9 cellular contexts compared by ENCODE assay signal in the genomic region with DNA sequence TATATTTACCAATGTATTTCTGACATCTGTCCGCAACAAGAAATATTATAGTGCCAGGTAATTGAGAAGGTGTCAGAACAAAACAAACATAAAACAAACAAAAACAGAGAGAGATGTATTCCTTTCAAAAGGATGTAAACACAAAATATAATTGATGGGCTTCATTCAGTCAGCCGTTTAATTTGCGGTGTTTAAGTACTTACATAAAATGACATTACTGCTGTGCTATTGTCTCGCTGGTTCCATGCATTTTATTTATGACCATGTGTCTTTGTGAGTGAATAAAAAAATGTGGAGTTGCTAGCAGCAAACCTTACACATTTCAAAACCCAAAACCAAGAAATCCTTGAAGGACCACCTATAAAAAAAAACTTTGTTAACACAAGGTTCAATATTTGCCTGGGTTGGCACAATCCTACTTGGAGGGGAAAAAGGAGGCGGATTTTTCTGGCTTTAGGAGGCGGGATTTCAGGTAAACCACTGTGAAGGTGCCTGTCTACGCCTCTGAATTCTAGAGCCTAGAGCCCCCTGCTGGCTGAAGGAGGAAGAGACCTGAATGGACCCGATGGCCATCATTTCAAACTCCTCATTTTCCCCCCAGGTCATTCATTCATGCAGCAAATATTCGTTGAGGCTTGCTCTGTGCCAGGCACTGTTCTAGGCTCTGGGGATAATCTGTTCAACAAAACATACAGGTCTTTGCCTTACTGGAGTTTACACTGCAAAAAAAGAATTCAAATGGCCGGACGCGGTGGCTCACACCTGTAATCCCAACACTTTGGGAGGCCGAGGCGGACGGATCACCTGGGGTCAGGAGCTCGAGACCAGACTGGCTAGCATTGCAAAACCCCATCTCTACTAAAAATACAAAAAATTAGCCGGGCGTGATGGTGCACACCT.
A peak's percentile ranks its signal among the peaks of the same experiment; 100 is the strongest.
DNase-seq lines count a peak whose midpoint lies in the region; ATAC-seq and TF ChIP-seq lines count a peak whose summit lies in the region.
"Had no signal": no experiment of that assay in that cellular context is flagged by ENCODE, and none has a peak within 500 bp of the region (broad histone marks: within the 10 kb centered on the region; RNA-seq: fewer than 3 reads in every experiment).

No MANE protein-coding gene starts in this region.

- intact Hi-C loops in mammary epithelial cell (cut with micrococcal nuclease) (loop anchor here (1.0 to 10.0 kb wide), 5 partner anchors 65 to 603 kb away; no protein-coding TSS in a partner anchor), left lung (cut with DNase I) (loop anchor here in 1 of 2 donors (5.0 kb wide), 1 partner anchor 164 kb away; no protein-coding TSS in a partner anchor)

- H3K56ac ChIP-seq in H9 (ENCODE audit: insufficient read length, low read depth, low read length), result no peak overlapping the region

- H3K36me3 Mint-ChIP-seq in CD8-positive, alpha-beta memory T cell, result no peaks in the 10 kb centered on the region
- H3K36me3 Mint-ChIP-seq in H9 (ENCODE audit: insufficient read depth in 1 of 3, low read depth in 3 of 3), result no peaks in the 10 kb centered on the region
- H3K36me3 Mint-ChIP-seq: IgD-negative memory B cell had no signal

- H3K23me2 ChIP-seq in H9 (ENCODE audit: insufficient read length, low read depth, low read length, poor library complexity, severe bottlenecking), result no peaks in the 10 kb centered on the region

- in situ Hi-C loops in mammary epithelial cell (cut with MboI; ENCODE audit: low sequenced_read_pairs in 2 of 2), result loop anchor here in 1 of 2 donors (25.0 kb wide), 1 partner anchor 601 kb away; no protein-coding TSS in a partner anchor

- POLR2A ChIA-PET in CD8-positive, alpha-beta memory T cell (lab: Charles Lee), result interaction anchor here (0.7 kb wide), 1 partner anchor 169 kb away, joined by 8 read pairs; no protein-coding TSS in a partner anchor

- TF ChIP-seq CTCF in H9 (conservative IDR thresholded peaks at IDR 0.05) (peak; percentile 82), WERI-Rb-1 (IDR thresholded peaks at IDR 0.05; ENCODE audit: low read depth, low read length) (peak; percentile 75), mammary epithelial cell (conservative IDR thresholded peaks at IDR 0.05 in 1 of 2, IDR thresholded peaks at IDR 0.05 in 1 of 2; ENCODE audit: extremely low read depth in 1 of 2, insufficient read depth in 1 of 2, low read depth in 1 of 2, low read length in 2 of 2) (peak; percentile 85 to 92), left lung (IDR thresholded peaks at IDR 0.05) (peak; percentile 74 to 79)

- no peak overlapping the region for H2AFZ ChIP-seq in H9 (ENCODE audit: low read length)
- H2AFZ ChIP-seq in mammary epithelial cell (ENCODE audit: low read depth, low read length), result no peak overlapping the region

- no peak overlapping the region for H2BK12ac ChIP-seq in H9 (ENCODE audit: insufficient read length, low read depth, low read length)

- H3K27me3 Mint-ChIP-seq in CD8-positive, alpha-beta memory T cell, result peaks cover 10 to 55% of the 10 kb centered on the region in 2 donors
- peaks cover 3% of the 10 kb centered on the region; the same call in 1 of the 2 replicates for H3K27me3 Mint-ChIP-seq in H9 (ENCODE audit: low read depth)

- BruUV-seq in mammary epithelial cell (replicated peaks; lab: Mats Ljungman, UMichigan), result no TSS peak

- H3K4me3 ChIP-seq in CD8-positive, alpha-beta memory T cell (ENCODE audit: low read length), result no peak overlapping the region
- H3K4me3 ChIP-seq in WERI-Rb-1 (ENCODE audit: low read depth, low read length), result no peak overlapping the region
- no peak overlapping the region for H3K4me3 ChIP-seq in mammary epithelial cell (replicated peaks in 1 of 3; ENCODE audit: insufficient read depth in 1 of 3, low read depth in 2 of 3, low read length in 3 of 3)
- no peak overlapping the region for H3K4me3 ChIP-seq in left lung

- H3K14ac ChIP-seq in H9 (ENCODE audit: insufficient read depth, low read length), result no peak overlapping the region

- peaks cover 2 to 8% (median 5%) of the 10 kb centered on the region in 3 donors for H3K4me1 Mint-ChIP-seq in CD8-positive, alpha-beta memory T cell
- peaks cover 7 to 9% of the 10 kb centered on the region in 2 experiments for H3K4me1 Mint-ChIP-seq in H9

- WGBS in H9 (ENCODE audit: extremely low coverage, insufficient read length, low lambda C conversion rate), result no CpG with 5 or more reads among the region's 18 CpGs
- WGBS in mammary epithelial cell (ENCODE audit: low coverage, missing lambda C conversion rate), result 37% methylated on average over 14 of the region's 18 CpGs

- no peaks in the 10 kb centered on the region for H3K36me3 ChIP-seq in CD8-positive, alpha-beta memory T cell (ENCODE audit: insufficient read depth, low read length)
- H3K36me3 ChIP-seq in WERI-Rb-1 (no peaks in the 10 kb centered on the region), mammary epithelial cell (ENCODE audit: insufficient read depth, low read length) (no peaks in the 10 kb centered on the region), left lung (no peaks in the 10 kb centered on the region)

- no peak overlapping the region for H3K27ac ChIP-seq in CD8-positive, alpha-beta memory T cell (ENCODE audit: low read depth, low read length)
- H3K27ac ChIP-seq in H9 (ENCODE audit: insufficient read length, low read depth, low read length) (no peak overlapping the region), WERI-Rb-1 (no peak overlapping the region), mammary epithelial cell (ENCODE audit: insufficient read depth, low read depth, low read length) (no peak overlapping the region), left lung (no peak overlapping the region)

- H3K9ac ChIP-seq in H9 (ENCODE audit: extremely low read depth, insufficient read length, low read length), result no peak overlapping the region
- no peak overlapping the region for H3K9ac ChIP-seq in mammary epithelial cell (ENCODE audit: insufficient read depth, low read length)

- no peak overlapping the region for H3T11ph ChIP-seq in H9 (ENCODE audit: low read length)

- peak; percentile 53 to 80 (median 60) for DNase-seq in CD8-positive, alpha-beta memory T cell
- DNase-seq in H9 (peak; percentile 82), NCI-H2107 treated with DMSO at 0.1 percent for 48 hours (lab: John Stamatoyannopoulos, UW; ENCODE audit: unreplicated experiment) (peak; percentile 97), WERI-Rb-1 (peak; percentile 84), mammary epithelial cell (peak; percentile 56), left lung (peak in 1 of 2 donors; percentile 56), mesenteric fat pad (ENCODE audit: low spot score) (no peak)
- DNase-seq in stimulated activated CD8-positive, alpha-beta memory T cell treated with anti-CD3 and anti-CD28 coated beads, Interleukin-15, amount 100 ng/mL, for 1 hour (ENCODE audit: low read depth), result peak; percentile 62

- ATAC-seq in left lung, result peak; percentile 94

- no peaks in the 10 kb centered on the region for H3K27me3 ChIP-seq in CD8-positive, alpha-beta memory T cell (ENCODE audit: insufficient read depth, low read length, poor library complexity, severe bottlenecking)
- H3K27me3 ChIP-seq in H9 (ENCODE audit: insufficient read depth, low read length), result no peaks in the 10 kb centered on the region
- no peaks in the 10 kb centered on the region for H3K27me3 ChIP-seq in WERI-Rb-1 (ENCODE audit: insufficient read depth, low read depth, severe bottlenecking)
- no peaks in the 10 kb centered on the region for H3K27me3 ChIP-seq in mammary epithelial cell (ENCODE audit: insufficient read depth, low read length)
- peaks cover 0 to 2% of the 10 kb centered on the region in 2 donors for H3K27me3 ChIP-seq in left lung

- H4K5ac ChIP-seq in H9 (ENCODE audit: insufficient read length, low read depth, low read length), result no peak overlapping the region

- H2BK5ac ChIP-seq in H9 (ENCODE audit: insufficient read length, low read length), result no peak overlapping the region

- no peaks in the 10 kb centered on the region for H3K79me1 ChIP-seq in H9 (ENCODE audit: insufficient read depth, low read depth, low read length, poor library complexity, severe bottlenecking)

- H2BK15ac ChIP-seq in H9 (ENCODE audit: low read depth, low read length), result no peak overlapping the region

- no peak overlapping the region for H3K4me3 Mint-ChIP-seq in CD8-positive, alpha-beta memory T cell
- no peak overlapping the region for H3K4me3 Mint-ChIP-seq in H9

- H3K23ac ChIP-seq in H9 (ENCODE audit: insufficient read length, low read depth, low read length), result no peak overlapping the region

- H4K20me1 ChIP-seq in H9 (ENCODE audit: control insufficient read depth, insufficient read depth, insufficient read length) (no peaks in the 10 kb centered on the region), mammary epithelial cell (ENCODE audit: insufficient read depth, low read length) (no peaks in the 10 kb centered on the region)

- H3K4me1 ChIP-seq in CD8-positive, alpha-beta memory T cell (ENCODE audit: insufficient read depth, low read length), result no peaks in the 10 kb centered on the region
- H3K4me1 ChIP-seq in H9 (ENCODE audit: insufficient read depth, low read length), result no peaks in the 10 kb centered on the region
- H3K4me1 ChIP-seq in mammary epithelial cell (ENCODE audit: insufficient read depth, low read length), result peaks cover 4% of the 10 kb centered on the region
- peaks cover 0 to 4% of the 10 kb centered on the region in 2 donors for H3K4me1 ChIP-seq in left lung

- H3K4me2 ChIP-seq in H9 (ENCODE audit: insufficient read depth, insufficient read length, low read length), result no peak overlapping the region
- H3K4me2 ChIP-seq in mammary epithelial cell (ENCODE audit: insufficient read depth, low read depth, low read length), result no peak overlapping the region

- no peak overlapping the region for H4K91ac ChIP-seq in H9 (ENCODE audit: insufficient read length, low read depth, low read length)

- H2AK5ac ChIP-seq in H9 (ENCODE audit: insufficient read length, low read length), result no peak overlapping the region

- H2BK20ac ChIP-seq in H9 (ENCODE audit: low read depth, low read length, poor library complexity, severe bottlenecking), result no peak overlapping the region

- no peaks in the 10 kb centered on the region for H3K9me3 ChIP-seq in CD8-positive, alpha-beta memory T cell (ENCODE audit: low read length)
- H3K9me3 ChIP-seq in H9 (ENCODE audit: control insufficient read depth, low read depth, low read length) (no peaks in the 10 kb centered on the region), WERI-Rb-1 (ENCODE audit: severe bottlenecking) (no peaks in the 10 kb centered on the region), mammary epithelial cell (replicated peaks; ENCODE audit: insufficient read depth, low read length) (no peaks in the 10 kb centered on the region), left lung (no peaks in the 10 kb centered on the region)

- H3K27ac Mint-ChIP-seq in CD8-positive, alpha-beta memory T cell, result no peak overlapping the region
- H3K27ac Mint-ChIP-seq in H9, result no peak overlapping the region
- H3K27ac Mint-ChIP-seq: IgD-negative memory B cell had no signal

- CTCF ChIA-PET in CD8-positive, alpha-beta memory T cell (lab: Charles Lee), result interaction anchor here (0.7 to 6.5 kb wide), 7 partner anchors 18 to 210 kb away, joined by 3 to 70 read pairs (median 3); no protein-coding TSS in a partner anchor
- CTCF ChIA-PET in mammary epithelial cell (lab: Charles Lee; ENCODE audit: low non-redundant PET), result no interaction called here

- no peak overlapping the region for H3K4ac ChIP-seq in H9 (ENCODE audit: low read depth, low read length)

- dilution Hi-C loops in mammary epithelial cell (cut with HindIII; ENCODE audit: low sequenced_read_pairs), result no loop called here

- peaks cover 0 to 2% (median 0%) of the 10 kb centered on the region in 5 donors for H3K9me3 Mint-ChIP-seq in CD8-positive, alpha-beta memory T cell
- no peaks in the 10 kb centered on the region for H3K9me3 Mint-ChIP-seq in H9
- H3K9me3 Mint-ChIP-seq: IgD-negative memory B cell had no signal

- H4K8ac ChIP-seq in H9 (replicated peaks; ENCODE audit: insufficient read length, low read depth, low read length), result no peak overlapping the region

- H3K79me2 ChIP-seq in H9 (ENCODE audit: insufficient read depth, low read length) (no peaks in the 10 kb centered on the region), mammary epithelial cell (ENCODE audit: insufficient read depth, low read length) (no peaks in the 10 kb centered on the region)

- H2BK120ac ChIP-seq in H9 (ENCODE audit: low read depth, low read length, poor library complexity, severe bottlenecking), result no peak overlapping the region

- H3K18ac ChIP-seq in H9 (ENCODE audit: insufficient read length, low read depth, low read length), result no peak overlapping the region
